Comparison of ENCODE assay signal across 15 cellular contexts in the genomic region with DNA sequence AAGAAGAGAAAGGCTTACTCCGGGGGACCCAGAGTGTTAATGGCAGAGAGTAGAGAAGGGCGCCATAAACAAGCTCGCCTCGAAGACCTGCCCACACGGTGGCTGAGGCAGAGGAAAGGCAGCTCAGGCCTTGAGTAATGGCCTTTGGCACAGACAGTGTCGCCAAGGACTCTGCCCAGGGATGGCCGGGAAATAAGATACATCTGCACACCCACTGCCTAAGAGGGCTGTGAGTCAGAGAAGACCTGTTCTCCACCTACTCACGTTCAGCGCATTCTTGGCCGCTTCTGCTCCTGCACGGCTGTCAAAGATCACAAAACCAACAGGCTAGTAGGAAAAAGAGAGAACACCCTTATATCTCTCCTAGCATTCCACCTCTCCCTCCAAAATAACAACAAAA. TPM values are rescaled to one million over a fixed set of nuclear protein-coding genes. Genes with fewer than 3 reads are reported as not detected.
A peak's percentile ranks its signal among the peaks of the same experiment; 100 is the strongest.
DNase-seq lines count a peak whose midpoint lies in the region; ATAC-seq and TF ChIP-seq lines count a peak whose summit lies in the region.
"Had no signal": no experiment of that assay in that cellular context is flagged by ENCODE, and none has a peak within 500 bp of the region (broad histone marks: within the 10 kb centered on the region; RNA-seq: fewer than 3 reads in every experiment).

No MANE protein-coding gene starts in this region.

- DNase-seq in chondrocyte (ENCODE audit: low spot score) (no peak), iris pigment epithelial cell (ENCODE audit: low read depth) (peak; percentile 66), transverse colon (peak; percentile 35), NCI-H2081 treated with DMSO at 0.1 percent for 48 hours (lab: John Stamatoyannopoulos, UW) (no peak), mesenteric fat pad (ENCODE audit: low spot score) (no peak)
- DNase-seq: activated CD4-positive, alpha-beta T cell treated with anti-CD3 and anti-CD28 coated beads, Interleukin-2, amount 50 U/mL, for 4 hours; activated gamma-delta T cell treated with Interleukin-2 at 50 U/mL for 16 hours; DMS 273 treated with DMSO at 0.1 percent for 48 hours; NCI-H1048; NCI-H748 treated with DMSO at 0.1 percent for 48 hours; stimulated activated CD4-positive, alpha-beta T cell treated with anti-CD3 and anti-CD28 coated beads, Interleukin-1b, Interleukin-23, amount 100 ng/mL, for 48 hours; stimulated activated naive CD4-positive, alpha-beta T cell had no signal

- no peak overlapping the region for H3K4me3 Mint-ChIP-seq in chondrocyte (ENCODE audit: unreplicated experiment)
- H3K4me3 Mint-ChIP-seq: dendritic cell treated with granulocyte-macrophage colony-stimulating factor and Interleukin-4, amounts not matched to agents 40 ng/mL and 50 ng/mL, for 4 days had no signal

- H3K9ac ChIP-seq in HUES48 (ENCODE audit: low read depth, low read length): no peak overlapping the region

- peaks cover 4% of the 10 kb centered on the region; the same call in 1 of the 2 replicates for H3K4me1 ChIP-seq in HUES48 (ENCODE audit: control insufficient read depth, insufficient read depth, low read length)
- peaks cover 3 to 28% (median 18%) of the 10 kb centered on the region in 4 donors for H3K4me1 ChIP-seq in transverse colon

- H3K9me3 ChIP-seq in HUES48 (ENCODE audit: control insufficient read depth, insufficient read depth, low read length) (no peaks in the 10 kb centered on the region), transverse colon (no peaks in the 10 kb centered on the region)

- peaks cover 18% of the 10 kb centered on the region for H3K4me1 Mint-ChIP-seq in chondrocyte (ENCODE audit: low read depth)

- no peaks in the 10 kb centered on the region for H3K36me3 Mint-ChIP-seq in chondrocyte (ENCODE audit: low read depth)

- TF ChIP-seq CTCF in chondrocyte (IDR thresholded peaks at IDR 0.05) (no peak), transverse colon (IDR thresholded peaks at IDR 0.05) (no peak)

- no peak for ATAC-seq in HG03097 (IDR thresholded peaks at IDR 0.05; ENCODE audit: low FRiP score, unreplicated experiment)

- peaks cover 71% of the 10 kb centered on the region for H3K36me3 ChIP-seq in HUES48 (ENCODE audit: control insufficient read depth, insufficient read depth, low read length)
- H3K36me3 ChIP-seq in transverse colon: no peaks in the 10 kb centered on the region

- no peak for TF ChIP-seq EP300 in transverse colon (IDR thresholded peaks at IDR 0.05; ENCODE audit: low read depth)

- H3K27ac ChIP-seq in HUES48 (ENCODE audit: low read depth, low read length) (peak overlapping the region; percentile 27), transverse colon (peak overlapping the region; percentile 68 to 85 (median 79))

- H3K4me3 ChIP-seq in HUES48 (ENCODE audit: low read depth, low read length) (no peak overlapping the region), transverse colon (no peak overlapping the region)

- no peaks in the 10 kb centered on the region for H3K27me3 Mint-ChIP-seq in chondrocyte (ENCODE audit: low read depth)

- in situ Hi-C loops in transverse colon (cut with MboI; ENCODE audit: low pct_ligation_motif_present in 1 of 4, low pct_unique_long_range_greater_than_20kb in 1 of 4, low sequenced_read_pairs in 3 of 4): loop anchor here in 2 of 4 donors (10.0 to 25.0 kb wide), 2 partner anchors 56 to 163 kb away; a partner anchor contains a TSS

- intact Hi-C loops in transverse colon (cut with DNase I; ENCODE audit: low total_unique reads): no loop called here

- H3K27me3 ChIP-seq in HUES48 (ENCODE audit: control insufficient read depth, insufficient read depth, low read length) (no peaks in the 10 kb centered on the region), transverse colon (no peaks in the 10 kb centered on the region)

- H3K27ac Mint-ChIP-seq in chondrocyte (ENCODE audit: unreplicated experiment): peak overlapping the region; percentile 54
- H3K27ac Mint-ChIP-seq: dendritic cell treated with granulocyte-macrophage colony-stimulating factor and Interleukin-4, amounts not matched to agents 40 ng/mL and 50 ng/mL, for 4 days had no signal

- no peaks in the 10 kb centered on the region for H3K9me3 Mint-ChIP-seq in chondrocyte (ENCODE audit: low read depth)
- H3K9me3 Mint-ChIP-seq: dendritic cell treated with granulocyte-macrophage colony-stimulating factor and Interleukin-4, amounts not matched to agents 40 ng/mL and 50 ng/mL, for 4 days had no signal

- WGBS in transverse colon (ENCODE audit: low coverage in 1 of 2), 2 donors: 68% methylated on average over 11 of the region's 11 CpGs; no CpG with 5 or more reads in 1 of the 2 donors

- TF ChIP-seq POLR2A in transverse colon (IDR thresholded peaks at IDR 0.05): no peak

RNA-seq across cellular contexts. Expression of a gene that starts 26.2 kb away (rescaled TPM):
- total RNA-seq in chondrocyte (1.8 to 6.0 TPM (median 4.7 TPM) in 3 replicates), transverse colon (10 to 100 TPM in 2 of 4 donors, 1 to 10 TPM in 2; 4.4 to 27.7 (median 11.5) TPM), mesenteric fat pad (24.5 TPM)

Comparison
In these comparisons a context has a peak if more than half of its experiments do, and no peak if none do; other contexts are left out.
1. DNase-seq: peak in iris pigment epithelial cell (single experiment) and transverse colon (single experiment); none in chondrocyte (single experiment), NCI-H2081 treated with DMSO at 0.1 percent for 48 hours (single experiment) and mesenteric fat pad (single experiment).